8 cellular contexts compared by ENCODE assay signal in genomic region chr12:122965851-122966742, GRCh38. TPM values are rescaled to one million over a fixed set of nuclear protein-coding genes. Genes with fewer than 3 reads are reported as not detected.
DNase-seq lines count a peak whose midpoint lies in the region; ATAC-seq and TF ChIP-seq lines count a peak whose summit lies in the region.

TSS of gene ABCB9 (minus strand) at chr12:122966463. CDS start at chr12:122960235, 6,228 bp downstream.

- ATAC-seq in CD4-positive, CD25-positive, alpha-beta regulatory T cell (ENCODE audit: low read depth in 2 of 2), result peak; percentile 94
- ATAC-seq in GM21381 (IDR thresholded peaks at IDR 0.05; ENCODE audit: unreplicated experiment) (peak; percentile 64), RWPE2 (ENCODE audit: low read depth) (peak; percentile 89)
- ATAC-seq in natural killer cell treated with Interleukin-12 subunit alpha and Interleukin-12 subunit beta and Interleukin-15 and Interleukin-18, amount 100 ng/mL, for 72 hours, result peak; percentile 97 to 99

- peak within 1 kb of the TSS; percentile 61 for H2AFZ ChIP-seq in KMS-11 (ENCODE audit: low read depth)

- H3K36me3 Mint-ChIP-seq in CD4-positive, CD25-positive, alpha-beta regulatory T cell, result no peaks in the 10 kb centered on the region
- H3K36me3 Mint-ChIP-seq in natural killer cell treated with Interleukin-12 subunit alpha and Interleukin-12 subunit beta and Interleukin-15 and Interleukin-18, amount 100 ng/mL, for 72 hours, result no peaks in the 10 kb centered on the region

- H3K4me3 Mint-ChIP-seq in CD4-positive, CD25-positive, alpha-beta regulatory T cell, result peak within 1 kb of the TSS; percentile 54 to 77 (median 70)
- peak within 1 kb of the TSS; percentile 22 for H3K4me3 Mint-ChIP-seq in natural killer cell treated with Interleukin-12 subunit alpha and Interleukin-12 subunit beta and Interleukin-15 and Interleukin-18, amount 100 ng/mL, for 72 hours

- peak within 1 kb of the TSS; percentile 79 to 89 (median 83) for H3K27ac Mint-ChIP-seq in CD4-positive, CD25-positive, alpha-beta regulatory T cell
- H3K27ac Mint-ChIP-seq in natural killer cell treated with Interleukin-12 subunit alpha and Interleukin-12 subunit beta and Interleukin-15 and Interleukin-18, amount 100 ng/mL, for 72 hours, result peak within 1 kb of the TSS in 1 of 2 donors; percentile 75

- no peaks in the 10 kb centered on the region for H3K9me3 ChIP-seq in CD4-positive, CD25-positive, alpha-beta regulatory T cell (ENCODE audit: control insufficient read depth in 2 of 2, low read length in 2 of 2)
- H3K9me3 ChIP-seq in RWPE2 (ENCODE audit: severe bottlenecking), result no peaks in the 10 kb centered on the region

- TF ChIP-seq CTCF in KMS-11 (conservative IDR thresholded peaks at IDR 0.05; ENCODE audit: low read depth, low read length) (no peak), RWPE2 (IDR thresholded peaks at IDR 0.05; ENCODE audit: poor library complexity, severe bottlenecking) (no peak), fibroblast of the aortic adventitia (IDR thresholded peaks at IDR 0.05; ENCODE audit: insufficient read depth, low read length) (no peak)

- no peaks in the 10 kb centered on the region for H3K36me3 ChIP-seq in CD4-positive, CD25-positive, alpha-beta regulatory T cell (ENCODE audit: control insufficient read depth, insufficient read depth, low read length)
- H3K36me3 ChIP-seq in KMS-11 (ENCODE audit: insufficient read depth), result no peaks in the 10 kb centered on the region
- no peaks in the 10 kb centered on the region for H3K36me3 ChIP-seq in RWPE2 (ENCODE audit: low read depth)

- no peaks in the 10 kb centered on the region for H3K27me3 Mint-ChIP-seq in CD4-positive, CD25-positive, alpha-beta regulatory T cell
- H3K27me3 Mint-ChIP-seq in natural killer cell treated with Interleukin-12 subunit alpha and Interleukin-12 subunit beta and Interleukin-15 and Interleukin-18, amount 100 ng/mL, for 72 hours, result no peaks in the 10 kb centered on the region

- H3K4me3 ChIP-seq in CD4-positive, CD25-positive, alpha-beta regulatory T cell (ENCODE audit: low read depth, low read length), result no peak within 1 kb of the TSS
- H3K4me3 ChIP-seq in KMS-11 (IDR thresholded peaks at IDR 0.05; ENCODE audit: insufficient read depth, low read depth, low read length) (no peak within 1 kb of the TSS), RWPE2 (ENCODE audit: severe bottlenecking) (peak within 1 kb of the TSS; percentile 90), fibroblast of the aortic adventitia (ENCODE audit: low read depth, low read length) (peak within 1 kb of the TSS; percentile 91)

- H3K4me1 ChIP-seq in CD4-positive, CD25-positive, alpha-beta regulatory T cell (ENCODE audit: control insufficient read depth, insufficient read depth, low read length, poor library complexity, severe bottlenecking), result peaks cover 20% of the 10 kb centered on the region
- H3K4me1 ChIP-seq in KMS-11 (ENCODE audit: low read depth, poor library complexity, severe bottlenecking), result no peaks in the 10 kb centered on the region
- H3K4me1 ChIP-seq in RWPE2 (ENCODE audit: insufficient read depth, poor library complexity, severe bottlenecking), result no peaks in the 10 kb centered on the region

- H3K79me2 ChIP-seq in KMS-11 (ENCODE audit: insufficient read depth, low read depth), result no peaks in the 10 kb centered on the region

- no peaks in the 10 kb centered on the region for H4K20me1 ChIP-seq in KMS-11 (ENCODE audit: insufficient read depth)

- DNase-seq in CD4-positive, CD25-positive, alpha-beta regulatory T cell, result peak; percentile 83 to 94 (median 93)
- peak; percentile 95 for DNase-seq in RWPE2 (ENCODE audit: low spot score)
- DNase-seq in activated T-helper 9 cell treated with anti-CD3 and anti-CD28 coated beads, Interleukin-2, amount 50 U/mL, for 16 hours (ENCODE audit: low read depth), result peak; percentile 93
- DNase-seq in fibroblast of the aortic adventitia (ENCODE audit: low read depth), result peak; percentile 78
- DNase-seq in natural killer cell treated with Interleukin-12 subunit alpha and Interleukin-12 subunit beta and Interleukin-15 and Interleukin-18, amount 100 ng/mL, for 72 hours (ENCODE audit: low spot score), result peak; percentile 91
- DNase-seq in stimulated activated naive CD4-positive, alpha-beta T cell (lab: John Stamatoyannopoulos, UW), result peak; percentile 80 to 97 (median 92)

- peak within 1 kb of the TSS; percentile 27; the same call in 1 of the 2 replicates for H3K9ac ChIP-seq in KMS-11

- peak within 1 kb of the TSS; percentile 68 for H3K4me2 ChIP-seq in KMS-11

- no peaks in the 10 kb centered on the region for H3K9me3 Mint-ChIP-seq in CD4-positive, CD25-positive, alpha-beta regulatory T cell
- no peaks in the 10 kb centered on the region for H3K9me3 Mint-ChIP-seq in natural killer cell treated with Interleukin-12 subunit alpha and Interleukin-12 subunit beta and Interleukin-15 and Interleukin-18, amount 100 ng/mL, for 72 hours

- peak within 1 kb of the TSS; percentile 61 for H3K27ac ChIP-seq in CD4-positive, CD25-positive, alpha-beta regulatory T cell (ENCODE audit: insufficient read depth, low read length, poor library complexity, severe bottlenecking)
- H3K27ac ChIP-seq in KMS-11 (no peak within 1 kb of the TSS), RWPE2 (ENCODE audit: poor library complexity, severe bottlenecking) (peak within 1 kb of the TSS; percentile 37)

- H3K4me1 Mint-ChIP-seq in CD4-positive, CD25-positive, alpha-beta regulatory T cell, result peaks cover 0 to 12% (median under 1%) of the 10 kb centered on the region in 4 donors
- H3K4me1 Mint-ChIP-seq in natural killer cell treated with Interleukin-12 subunit alpha and Interleukin-12 subunit beta and Interleukin-15 and Interleukin-18, amount 100 ng/mL, for 72 hours (ENCODE audit: low read depth in 2 of 2), result peaks cover 6% of the 10 kb centered on the region in 2 donors

- H3K27me3 ChIP-seq in CD4-positive, CD25-positive, alpha-beta regulatory T cell (ENCODE audit: control insufficient read depth, insufficient read depth, low read length), result no peaks in the 10 kb centered on the region
- H3K27me3 ChIP-seq in KMS-11 (ENCODE audit: insufficient read depth, low read depth), result no peaks in the 10 kb centered on the region
- H3K27me3 ChIP-seq in RWPE2 (ENCODE audit: insufficient read depth, poor library complexity, severe bottlenecking), result no peaks in the 10 kb centered on the region

RNA-seq across cellular contexts. Expression of gene ABCB9, which starts in this region (rescaled TPM):
- total RNA-seq in CD4-positive, CD25-positive, alpha-beta regulatory T cell, result 5.3 TPM
- under 1 TPM; 0.47 to 0.98 (median 0.83) TPM for polyA plus RNA-seq in CD4-positive, CD25-positive, alpha-beta regulatory T cell
- total RNA-seq in fibroblast of the aortic adventitia (ENCODE audit: low replicate concordance), result 4.4 and 10.3 TPM in 2 replicates
- 1 to 10 TPM; 4.5 to 6.3 TPM for total RNA-seq in natural killer cell treated with Interleukin-12 subunit alpha and Interleukin-12 subunit beta and Interleukin-15 and Interleukin-18, amount 100 ng/mL, for 72 hours

Comparison
In these comparisons a context has a peak if more than half of its experiments do, and no peak if none do; other contexts are left out.
1. H3K4me3 ChIP-seq: peak in RWPE2 (single experiment) and fibroblast of the aortic adventitia (single experiment); none in CD4-positive, CD25-positive, alpha-beta regulatory T cell (single experiment) and KMS-11 (single experiment).
2. Peak in every context shown above with its lines, with median percentiles within 50 percentile points of each other: ATAC-seq and DNase-seq.